ENCODE assay signal across 8 cellular contexts in genomic region chr5:177023247-177023703, GRCh38. TPM values are rescaled to one million over a fixed set of nuclear protein-coding genes. Genes with fewer than 3 reads are reported as not detected.
DNase-seq lines count a peak whose midpoint lies in the region; ATAC-seq, FAIRE-seq and TF ChIP-seq lines count a peak whose summit lies in the region.

No MANE protein-coding gene starts in this region.

- no peak for TF ChIP-seq CTCF in GM23338 (conservative IDR thresholded peaks at IDR 0.05; ENCODE audit: low read depth in 2 of 2)
- no peak for TF ChIP-seq CTCF in RWPE2 (IDR thresholded peaks at IDR 0.05; ENCODE audit: poor library complexity, severe bottlenecking)

- no peaks in the 10 kb centered on the region for H3K9me2 ChIP-seq in GM23338 (ENCODE audit: insufficient read depth)

- H3K27ac Mint-ChIP-seq in GM23338: peak overlapping the region; percentile 69; the same call in 1 of the 2 replicates
- peak overlapping the region; percentile 71 for H3K27ac Mint-ChIP-seq in dendritic cell treated with granulocyte-macrophage colony-stimulating factor and Interleukin-4, amounts not matched to agents 40 ng/mL and 50 ng/mL, for 4 days
- peak overlapping the region; percentile 95 for H3K27ac Mint-ChIP-seq in memory B cell

- intact Hi-C loops in dendritic cell treated with granulocyte-macrophage colony-stimulating factor and Interleukin-4, amounts not matched to agents 40 ng/mL and 50 ng/mL, for 4 days (cut with micrococcal nuclease): no loop called here

- no peaks in the 10 kb centered on the region for H3K36me3 ChIP-seq in ES-I3 (ENCODE audit: insufficient read depth, low read length)
- no peaks in the 10 kb centered on the region for H3K36me3 ChIP-seq in GM23338 (ENCODE audit: insufficient read depth)
- peaks cover 26% of the 10 kb centered on the region for H3K36me3 ChIP-seq in RWPE2 (ENCODE audit: low read depth)

- peaks cover 10% of the 10 kb centered on the region for H3K27me3 Mint-ChIP-seq in GM23338 (ENCODE audit: insufficient read depth, low read depth, poor library complexity)
- no peaks in the 10 kb centered on the region for H3K27me3 Mint-ChIP-seq in dendritic cell treated with granulocyte-macrophage colony-stimulating factor and Interleukin-4, amounts not matched to agents 40 ng/mL and 50 ng/mL, for 4 days
- H3K27me3 Mint-ChIP-seq in memory B cell: no peaks in the 10 kb centered on the region

- DNase-seq in GM23338 (ENCODE audit: low spot score) (peak; percentile 43), RWPE2 (ENCODE audit: low spot score) (no peak), memory B cell (ENCODE audit: low spot score in 2 of 2) (peak in 1 of 2 donors; percentile 30), urothelium cell line (ENCODE audit: low spot score) (peak; percentile 11)

- no peaks in the 10 kb centered on the region for H3K27me3 ChIP-seq in GM23338 (ENCODE audit: insufficient read depth)
- no peaks in the 10 kb centered on the region for H3K27me3 ChIP-seq in RWPE2 (ENCODE audit: insufficient read depth, poor library complexity, severe bottlenecking)

- peaks cover 6% of the 10 kb centered on the region; the same call in 1 of the 2 replicates for H3F3A ChIP-seq in GM23338 (replicated peaks; ENCODE audit: low read depth)

- H3K79me2 ChIP-seq in GM23338 (replicated peaks; ENCODE audit: insufficient read depth): peaks cover 38% of the 10 kb centered on the region

- peak overlapping the region; percentile 85 for H3K9ac ChIP-seq in ES-I3 (ENCODE audit: low read depth, low read length)

- H3K4me1 Mint-ChIP-seq in GM23338 (peaks cover 13% of the 10 kb centered on the region), memory B cell (peaks cover 25% of the 10 kb centered on the region)
- peaks cover 33% of the 10 kb centered on the region for H3K4me1 Mint-ChIP-seq in dendritic cell treated with granulocyte-macrophage colony-stimulating factor and Interleukin-4, amounts not matched to agents 40 ng/mL and 50 ng/mL, for 4 days (ENCODE audit: low read depth)

- H3K4me3 ChIP-seq in GM23338 (peak overlapping the region; percentile 85), RWPE2 (ENCODE audit: severe bottlenecking) (peak overlapping the region; percentile 91)

- peak overlapping the region; percentile 92 for H3K4me2 ChIP-seq in GM23338

- no peak for FAIRE-seq in urothelium cell line (lab: Jason Lieb, UNC)

- H3K9me3 Mint-ChIP-seq in GM23338: no peaks in the 10 kb centered on the region; the same call in 2 of the 3 replicates
- no peaks in the 10 kb centered on the region for H3K9me3 Mint-ChIP-seq in dendritic cell treated with granulocyte-macrophage colony-stimulating factor and Interleukin-4, amounts not matched to agents 40 ng/mL and 50 ng/mL, for 4 days
- H3K9me3 Mint-ChIP-seq in memory B cell: no peaks in the 10 kb centered on the region

- peak; percentile 16 for ATAC-seq in GM23338
- peak; percentile 13; the same call in 2 of the 3 replicates for ATAC-seq in RWPE2 (ENCODE audit: low read depth)
- ATAC-seq in memory B cell (ENCODE audit: low read depth): no peak
- ATAC-seq in HG03039 (IDR thresholded peaks at IDR 0.05; ENCODE audit: unreplicated experiment): no peak
- ATAC-seq in GM18873 (IDR thresholded peaks at IDR 0.05; ENCODE audit: low FRiP score, unreplicated experiment): no peak

- H3K9me3 ChIP-seq in ES-I3 (ENCODE audit: control insufficient read depth, insufficient read depth, low read length) (no peaks in the 10 kb centered on the region), RWPE2 (ENCODE audit: severe bottlenecking) (no peaks in the 10 kb centered on the region)

- H3K4me3 Mint-ChIP-seq in GM23338 (peak overlapping the region; percentile 96), memory B cell (peak overlapping the region; percentile 98)
- peak overlapping the region; percentile 84 for H3K4me3 Mint-ChIP-seq in dendritic cell treated with granulocyte-macrophage colony-stimulating factor and Interleukin-4, amounts not matched to agents 40 ng/mL and 50 ng/mL, for 4 days

- H3K27ac ChIP-seq in GM23338 (ENCODE audit: low read depth) (no peak overlapping the region), RWPE2 (ENCODE audit: poor library complexity, severe bottlenecking) (peak overlapping the region; percentile 36)

- H3K4me1 ChIP-seq in ES-I3 (ENCODE audit: insufficient read depth, low read length) (peaks cover 3% of the 10 kb centered on the region; the same call in 1 of the 2 replicates), GM23338 (ENCODE audit: insufficient read depth) (peaks cover 6% of the 10 kb centered on the region), RWPE2 (ENCODE audit: insufficient read depth, poor library complexity, severe bottlenecking) (peaks cover 7% of the 10 kb centered on the region)

- H4K20me1 ChIP-seq in GM23338 (replicated peaks; ENCODE audit: insufficient read depth): no peaks in the 10 kb centered on the region; the same call in 1 of the 2 replicates

- H3K36me3 Mint-ChIP-seq in GM23338 (ENCODE audit: low read depth) (peaks cover 16% of the 10 kb centered on the region), memory B cell (peaks cover 4% of the 10 kb centered on the region)
- peaks cover 16% of the 10 kb centered on the region for H3K36me3 Mint-ChIP-seq in dendritic cell treated with granulocyte-macrophage colony-stimulating factor and Interleukin-4, amounts not matched to agents 40 ng/mL and 50 ng/mL, for 4 days (ENCODE audit: low read depth)

- peak overlapping the region; percentile 95 for H2AFZ ChIP-seq in GM23338

TF ChIP-seq in GM23338, 12 proteins besides CTCF, POLR2A, EP300 and RAD21 (continues in another document):
- TF ChIP-seq STAT1 (IDR thresholded peaks at IDR 0.05; ENCODE audit: unreplicated experiment) (no peak), ZNF114 (CRISPR knock-in tag; IDR thresholded peaks at IDR 0.05) (no peak), ETS1 (IDR thresholded peaks at IDR 0.05) (no peak), EZH2phosphoT487 (IDR thresholded peaks at IDR 0.05; ENCODE audit: unreplicated experiment) (no peak), JUNB (IDR thresholded peaks at IDR 0.05; ENCODE audit: unreplicated experiment) (no peak), NANOG (IDR thresholded peaks at IDR 0.05; ENCODE audit: borderline replicate concordance) (no peak), POLR2AphosphoS5 (IDR thresholded peaks at IDR 0.05; ENCODE audit: low read depth) (no peak), CREB1 (CRISPR knock-in tag; IDR thresholded peaks at IDR 0.05; ENCODE audit: low read depth) (no peak)

RNA-seq across cellular contexts. Expression of gene ZNF346, which starts 0.8 kb away (rescaled TPM):
- 21.6 and 27.2 TPM in 2 replicates for total RNA-seq in GM23338 (2014; rRNA removed; shearing (Covaris generic))
- polyA plus RNA-seq in GM23338 (2016; fragmentation: Nextera tagmentation; extraction: Ambion mirVana): 6.8 and 11.0 TPM in 2 replicates

RNA-seq across cellular contexts. Expression of gene UIMC1, which starts 16.7 kb away (rescaled TPM):
- total RNA-seq in GM23338 (2014; rRNA removed; shearing (Covaris generic)): 28.1 and 40.1 TPM in 2 replicates
- polyA plus RNA-seq in GM23338 (2016; fragmentation: Nextera tagmentation; extraction: Ambion mirVana): 33.7 and 36.4 TPM in 2 replicates

Comparison
In these comparisons a context has a peak if more than half of its experiments do, and no peak if none do; other contexts are left out.
1. ATAC-seq: peak in GM23338 (single experiment) and RWPE2 (single experiment); none in memory B cell (single experiment), HG03039 (single experiment) and GM18873 (single experiment).
2. Peak in every context shown above with its lines, with median percentiles within 50 percentile points of each other: H3K27ac Mint-ChIP-seq and H3K4me3 Mint-ChIP-seq.